In the genomic region with DNA sequence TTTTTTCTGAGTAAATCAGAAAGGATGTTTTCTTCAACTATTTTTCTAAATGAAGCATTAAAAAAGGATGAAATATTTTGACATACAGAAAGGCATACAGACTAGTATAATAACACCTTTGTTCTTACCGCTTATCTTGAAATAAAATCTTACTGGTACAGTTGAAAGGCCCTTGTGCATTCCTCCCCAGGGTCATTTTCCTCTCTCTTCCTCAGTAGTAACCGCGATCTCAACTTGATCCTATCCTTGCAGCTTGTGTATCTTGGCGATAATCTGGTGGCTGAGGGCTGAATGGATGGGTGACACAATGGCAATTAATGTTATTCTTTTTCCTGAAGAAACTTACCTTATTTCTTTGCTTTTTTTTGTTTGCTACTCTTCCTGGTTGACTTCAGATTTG, we compare ENCODE assay signal across 1 cellular context.
A peak's percentile ranks its signal among the peaks of the same experiment; 100 is the strongest.
TF ChIP-seq lines count a peak whose summit lies in the region.

No MANE protein-coding gene starts in this region.

TF ChIP-seq in HepG2, 621 proteins besides CTCF, POLR2A, EP300 and RAD21:
- TF ChIP-seq HNRNPLL (IDR thresholded peaks at IDR 0.05; ENCODE audit: low read depth, low read length, poor library complexity, severe bottlenecking) (no peak), ZKSCAN8 (CRISPR knock-in tag; IDR thresholded peaks at IDR 0.05; ENCODE audit: borderline replicate concordance) (no peak), SOX13 (IDR thresholded peaks at IDR 0.05) (no peak), SOX13 (CRISPR knock-in tag; conservative IDR thresholded peaks at IDR 0.05 in 1 of 2, IDR thresholded peaks at IDR 0.05 in 1 of 2) (peak in 1 of 2 experiments; percentile 62; a peak in 2 of 4 replicates), ZNF564 (CRISPR knock-in tag; IDR thresholded peaks at IDR 0.05) (no peak), RXRB (CRISPR knock-in tag; IDR thresholded peaks at IDR 0.05; ENCODE audit: borderline replicate concordance) (no peak), SOX5 (CRISPR knock-in tag; IDR thresholded peaks at IDR 0.05; ENCODE audit: borderline replicate concordance) (peak; percentile 14; the same call in 1 of the 2 replicates), POGZ (CRISPR knock-in tag; IDR thresholded peaks at IDR 0.05) (0 out of 2 replicates have a peak, but pooled peaks have one; percentile 24), U2AF1 (optimal IDR thresholded peaks at IDR 0.05; ENCODE audit: low read depth, low read length) (no peak), ZNF407 (CRISPR knock-in tag; IDR thresholded peaks at IDR 0.05; ENCODE audit: not compliant biosample characterization) (no peak), CAMTA2 (CRISPR knock-in tag; IDR thresholded peaks at IDR 0.05; ENCODE audit: borderline replicate concordance) (no peak), TCF7 (IDR thresholded peaks at IDR 0.05; ENCODE audit: low read depth) (no peak), ZNF644 (CRISPR knock-in tag; IDR thresholded peaks at IDR 0.05; ENCODE audit: low read depth) (0 out of 2 replicates have a peak, but pooled peaks have one; percentile 51), ZNF232 (CRISPR knock-in tag; IDR thresholded peaks at IDR 0.05; ENCODE audit: borderline replicate concordance) (no peak), IRX3 (CRISPR knock-in tag; IDR thresholded peaks at IDR 0.05; ENCODE audit: borderline replicate concordance, low read depth) (no peak), SAP130 (CRISPR knock-in tag; IDR thresholded peaks at IDR 0.05; ENCODE audit: low read depth) (peak; percentile 35; the same call in 1 of the 2 replicates)
- TF ChIP-seq, protein P1, sequence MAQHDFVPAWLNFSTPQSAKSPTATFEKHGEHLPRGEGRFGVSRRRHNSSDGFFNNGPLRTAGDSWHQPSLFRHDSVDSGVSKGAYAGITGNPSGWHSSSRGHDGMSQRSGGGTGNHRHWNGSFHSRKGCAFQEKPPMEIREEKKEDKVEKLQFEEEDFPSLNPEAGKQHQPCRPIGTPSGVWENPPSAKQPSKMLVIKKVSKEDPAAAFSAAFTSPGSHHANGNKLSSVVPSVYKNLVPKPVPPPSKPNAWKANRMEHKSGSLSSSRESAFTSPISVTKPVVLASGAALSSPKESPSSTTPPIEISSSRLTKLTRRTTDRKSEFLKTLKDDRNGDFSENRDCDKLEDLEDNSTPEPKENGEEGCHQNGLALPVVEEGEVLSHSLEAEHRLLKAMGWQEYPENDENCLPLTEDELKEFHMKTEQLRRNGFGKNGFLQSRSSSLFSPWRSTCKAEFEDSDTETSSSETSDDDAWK (CRISPR knock-in tag; IDR thresholded peaks at IDR 0.05) = no peak
- TF ChIP-seq, protein P2, sequence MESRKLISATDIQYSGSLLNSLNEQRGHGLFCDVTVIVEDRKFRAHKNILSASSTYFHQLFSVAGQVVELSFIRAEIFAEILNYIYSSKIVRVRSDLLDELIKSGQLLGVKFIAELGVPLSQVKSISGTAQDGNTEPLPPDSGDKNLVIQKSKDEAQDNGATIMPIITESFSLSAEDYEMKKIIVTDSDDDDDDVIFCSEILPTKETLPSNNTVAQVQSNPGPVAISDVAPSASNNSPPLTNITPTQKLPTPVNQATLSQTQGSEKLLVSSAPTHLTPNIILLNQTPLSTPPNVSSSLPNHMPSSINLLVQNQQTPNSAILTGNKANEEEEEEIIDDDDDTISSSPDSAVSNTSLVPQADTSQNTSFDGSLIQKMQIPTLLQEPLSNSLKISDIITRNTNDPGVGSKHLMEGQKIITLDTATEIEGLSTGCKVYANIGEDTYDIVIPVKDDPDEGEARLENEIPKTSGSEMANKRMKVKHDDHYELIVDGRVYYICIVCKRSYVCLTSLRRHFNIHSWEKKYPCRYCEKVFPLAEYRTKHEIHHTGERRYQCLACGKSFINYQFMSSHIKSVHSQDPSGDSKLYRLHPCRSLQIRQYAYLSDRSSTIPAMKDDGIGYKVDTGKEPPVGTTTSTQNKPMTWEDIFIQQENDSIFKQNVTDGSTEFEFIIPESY (CRISPR knock-in tag; IDR thresholded peaks at IDR 0.05) = peak; percentile 90
- TF ChIP-seq, protein P3, sequence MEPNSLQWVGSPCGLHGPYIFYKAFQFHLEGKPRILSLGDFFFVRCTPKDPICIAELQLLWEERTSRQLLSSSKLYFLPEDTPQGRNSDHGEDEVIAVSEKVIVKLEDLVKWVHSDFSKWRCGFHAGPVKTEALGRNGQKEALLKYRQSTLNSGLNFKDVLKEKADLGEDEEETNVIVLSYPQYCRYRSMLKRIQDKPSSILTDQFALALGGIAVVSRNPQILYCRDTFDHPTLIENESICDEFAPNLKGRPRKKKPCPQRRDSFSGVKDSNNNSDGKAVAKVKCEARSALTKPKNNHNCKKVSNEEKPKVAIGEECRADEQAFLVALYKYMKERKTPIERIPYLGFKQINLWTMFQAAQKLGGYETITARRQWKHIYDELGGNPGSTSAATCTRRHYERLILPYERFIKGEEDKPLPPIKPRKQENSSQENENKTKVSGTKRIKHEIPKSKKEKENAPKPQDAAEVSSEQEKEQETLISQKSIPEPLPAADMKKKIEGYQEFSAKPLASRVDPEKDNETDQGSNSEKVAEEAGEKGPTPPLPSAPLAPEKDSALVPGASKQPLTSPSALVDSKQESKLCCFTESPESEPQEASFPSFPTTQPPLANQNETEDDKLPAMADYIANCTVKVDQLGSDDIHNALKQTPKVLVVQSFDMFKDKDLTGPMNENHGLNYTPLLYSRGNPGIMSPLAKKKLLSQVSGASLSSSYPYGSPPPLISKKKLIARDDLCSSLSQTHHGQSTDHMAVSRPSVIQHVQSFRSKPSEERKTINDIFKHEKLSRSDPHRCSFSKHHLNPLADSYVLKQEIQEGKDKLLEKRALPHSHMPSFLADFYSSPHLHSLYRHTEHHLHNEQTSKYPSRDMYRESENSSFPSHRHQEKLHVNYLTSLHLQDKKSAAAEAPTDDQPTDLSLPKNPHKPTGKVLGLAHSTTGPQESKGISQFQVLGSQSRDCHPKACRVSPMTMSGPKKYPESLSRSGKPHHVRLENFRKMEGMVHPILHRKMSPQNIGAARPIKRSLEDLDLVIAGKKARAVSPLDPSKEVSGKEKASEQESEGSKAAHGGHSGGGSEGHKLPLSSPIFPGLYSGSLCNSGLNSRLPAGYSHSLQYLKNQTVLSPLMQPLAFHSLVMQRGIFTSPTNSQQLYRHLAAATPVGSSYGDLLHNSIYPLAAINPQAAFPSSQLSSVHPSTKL (CRISPR knock-in tag; IDR thresholded peaks at IDR 0.05) = peak; percentile 43; the same call in 1 of the 2 replicates
